26 cellular contexts compared by ENCODE assay signal in the genomic region with DNA sequence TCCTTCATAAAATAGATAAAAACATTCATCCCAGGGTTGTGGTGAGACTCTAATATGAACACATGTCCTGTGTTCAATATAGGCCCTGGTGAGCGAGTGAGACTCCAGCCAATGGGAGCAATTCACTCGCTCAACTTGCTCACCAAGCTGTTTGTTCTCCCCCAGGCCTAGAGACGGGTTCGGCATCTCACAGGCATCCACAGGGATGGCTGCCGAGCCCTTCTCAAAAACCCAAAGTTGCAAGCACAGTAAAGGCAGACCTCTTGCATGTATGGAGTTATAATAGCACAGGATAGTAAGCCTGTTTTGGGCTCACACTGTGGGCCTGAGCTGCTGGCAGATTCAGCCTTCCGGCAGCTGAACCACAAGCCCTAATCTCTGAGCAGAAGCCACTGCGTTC. TPM values are rescaled to one million over a fixed set of nuclear protein-coding genes. Genes with fewer than 3 reads are reported as not detected.
"Had no signal": no experiment of that assay in that cellular context is flagged by ENCODE, and none has a peak within 500 bp of the region (broad histone marks: within the 10 kb centered on the region; RNA-seq: fewer than 3 reads in every experiment).

No MANE protein-coding gene starts in this region.

- H3K27me3 ChIP-seq: body of pancreas had no signal

- H3K27ac ChIP-seq: body of pancreas, epithelial cell of prostate, WERI-Rb-1 had no signal

- H3K4me1 ChIP-seq: body of pancreas had no signal

- ATAC-seq: activated CD4-positive, alpha-beta T cell treated with anti-CD3 and anti-CD28 coated beads for 36 hours; activated T-cell treated with anti-CD3 and anti-CD28 coated beads, Interleukin-2, amount 50 U/mL, for 4 hours; activated T-helper 17 cell treated with anti-CD3 and anti-CD28 coated beads, Interleukin-2, amount 50 U/mL, for 72 hours; body of pancreas; T-helper 17 cell had no signal

- H3K4me3 ChIP-seq: body of pancreas had no signal

- FAIRE-seq: colon, endometrium, endothelial cell of umbilical vein, frontal cortex had no signal

- DNase-seq: activated B cell treated with CpG ODN at 0.5 μM for 24 hours; activated CD4-positive, alpha-beta memory T cell treated with anti-CD3 and anti-CD28 coated beads for 36 hours; activated CD4-positive, alpha-beta T cell treated with anti-CD3 and anti-CD28 coated beads for 36 hours; activated CD4-positive, CD25-positive, alpha-beta regulatory T cell treated with anti-CD3 and anti-CD28 coated beads, Interleukin-2, amount 50 U/mL, for 72 hours; activated CD8-positive, alpha-beta memory T cell treated with anti-CD3 and anti-CD28 coated beads for 24 hours; activated effector memory CD4-positive, alpha-beta T cell treated with Interleukin-2 at 50 U/mL for 16 hours; activated gamma-delta T cell treated with Interleukin-2 at 50 U/mL for 16 hours; activated naive CD4-positive, alpha-beta T cell treated with anti-CD3 and anti-CD28 coated beads, Interleukin-2, amount 50 U/mL, for 16 hours; activated naive CD4-positive, alpha-beta T cell treated with Interleukin-2 at 50 U/mL for 16 hours; activated T-cell treated with anti-CD3 and anti-CD28 coated beads, Interleukin-2, amount 50 U/mL, for 4 hours; amniotic stem cell; anterior cingulate cortex; body of pancreas; caudate nucleus; effector CD8-positive, alpha-beta T cell; foreskin fibroblast; T-helper 1 cell; T-helper 17 cell; T1000; WERI-Rb-1 had no signal

- H3K9me3 ChIP-seq: body of pancreas had no signal

RNA-seq across cellular contexts. Expression of a gene that starts 15.7 kb away (rescaled TPM):
- total RNA-seq: activated B cell treated with CpG ODN at 0.5 μM for 24 hours; activated CD4-positive, alpha-beta T cell treated with anti-CD3 and anti-CD28 coated beads for 36 hours had no signal
